Comparison of ENCODE assay signal across 8 cellular contexts in genomic region chr1:228455715-228456114, GRCh38. TPM values are rescaled to one million over a fixed set of nuclear protein-coding genes. Genes with fewer than 3 reads are reported as not detected.
A peak's percentile ranks its signal among the peaks of the same experiment; 100 is the strongest.
DNase-seq lines count a peak whose midpoint lies in the region; ATAC-seq and TF ChIP-seq lines count a peak whose summit lies in the region.

No MANE protein-coding gene starts in this region.

- H3K9ac ChIP-seq in iPS-20b (ENCODE audit: low read depth, low read length): peak overlapping the region; percentile 92; the same call in 1 of the 2 replicates

- peaks cover 5% of the 10 kb centered on the region; the same call in 2 of the 3 replicates for H3K36me3 Mint-ChIP-seq in GM23338 (ENCODE audit: low read depth)
- peaks cover 16% of the 10 kb centered on the region for H3K36me3 Mint-ChIP-seq in activated CD8-positive, alpha-beta T cell treated with anti-CD3 and anti-CD28 coated beads, Interleukin-2, amount 10 ng/mL, durations not matched to agents 7 days and 5 days (ENCODE audit: low read depth)

- H3K4me1 Mint-ChIP-seq in GM23338: peaks cover 11% of the 10 kb centered on the region
- peaks cover 36% of the 10 kb centered on the region for H3K4me1 Mint-ChIP-seq in activated CD8-positive, alpha-beta T cell treated with anti-CD3 and anti-CD28 coated beads, Interleukin-2, amount 10 ng/mL, durations not matched to agents 7 days and 5 days (ENCODE audit: low read depth)

- TF ChIP-seq CTCF in GM23338 (conservative IDR thresholded peaks at IDR 0.05; ENCODE audit: low read depth in 2 of 2): peak; percentile 34 to 41; a peak in 3 of 4 replicates

- CTCF ChIA-PET in activated CD8-positive, alpha-beta T cell treated with anti-CD3 and anti-CD28 coated beads, Interleukin-2, amount 10 ng/mL, durations not matched to agents 7 days and 5 days (lab: Charles Lee): interaction anchor here (1.0 to 12.6 kb wide), 8 partner anchors 15 to 325 kb away, joined by 3 to 123 read pairs (median 4); no protein-coding TSS in a partner anchor

- ATAC-seq in GM23338 (no peak), HG02970 (IDR thresholded peaks at IDR 0.05; ENCODE audit: low FRiP score, unreplicated experiment) (no peak), sciatic nerve (no peak)
- ATAC-seq in activated CD8-positive, alpha-beta T cell treated with anti-CD3 and anti-CD28 coated beads, Interleukin-2, amount 10 ng/mL, durations not matched to agents 7 days and 5 days: no peak

- no peaks in the 10 kb centered on the region for H3K9me2 ChIP-seq in GM23338 (ENCODE audit: insufficient read depth)

- H4K20me1 ChIP-seq in GM23338 (replicated peaks; ENCODE audit: insufficient read depth): peaks cover 20% of the 10 kb centered on the region

- H3F3A ChIP-seq in GM23338 (replicated peaks; ENCODE audit: low read depth): 0 out of 2 replicates have a peak, but pooled peaks cover 4% of the 10 kb centered on the region

- DNase-seq in DMS53 (lab: John Stamatoyannopoulos, UW): peak; percentile 19
- DNase-seq in DMS53 treated with DMSO at 0.1 percent for 48 hours (lab: John Stamatoyannopoulos, UW; ENCODE audit: unreplicated experiment): no peak
- no peak for DNase-seq in GM23338 (ENCODE audit: low spot score)
- DNase-seq in activated CD8-positive, alpha-beta T cell treated with anti-CD3 and anti-CD28 coated beads, Interleukin-2, amount 10 ng/mL, durations not matched to agents 7 days and 5 days: no peak
- no peak for DNase-seq in sciatic nerve (ENCODE audit: low spot score)
- DNase-seq in NCI-H1417 (lab: John Stamatoyannopoulos, UW): no peak

- H3K9me3 Mint-ChIP-seq in GM23338: peaks cover 2% of the 10 kb centered on the region; the same call in 1 of the 3 replicates
- H3K9me3 Mint-ChIP-seq in activated CD8-positive, alpha-beta T cell treated with anti-CD3 and anti-CD28 coated beads, Interleukin-2, amount 10 ng/mL, durations not matched to agents 7 days and 5 days (ENCODE audit: insufficient read depth): no peaks in the 10 kb centered on the region

- H3K27ac Mint-ChIP-seq in GM23338: no peak overlapping the region
- no peak overlapping the region for H3K27ac Mint-ChIP-seq in activated CD8-positive, alpha-beta T cell treated with anti-CD3 and anti-CD28 coated beads, Interleukin-2, amount 10 ng/mL, durations not matched to agents 7 days and 5 days

- intact Hi-C loops in sciatic nerve (cut with DNase I): no loop called here

- H3K27me3 ChIP-seq in GM23338 (ENCODE audit: insufficient read depth) (peaks cover 15% of the 10 kb centered on the region; the same call in 1 of the 2 replicates), iPS-20b (ENCODE audit: insufficient read depth, low read length) (no peaks in the 10 kb centered on the region)

- peak overlapping the region; percentile 61 for H3K4me3 ChIP-seq in GM23338
- H3K4me3 ChIP-seq in iPS-20b (ENCODE audit: low read length): peak overlapping the region; percentile 89

- peaks cover 19% of the 10 kb centered on the region for H3K79me2 ChIP-seq in GM23338 (replicated peaks; ENCODE audit: insufficient read depth)

- peak overlapping the region; percentile 68 for H3K4me3 Mint-ChIP-seq in GM23338
- peak overlapping the region; percentile 66 for H3K4me3 Mint-ChIP-seq in activated CD8-positive, alpha-beta T cell treated with anti-CD3 and anti-CD28 coated beads, Interleukin-2, amount 10 ng/mL, durations not matched to agents 7 days and 5 days

- H3K36me3 ChIP-seq in GM23338 (ENCODE audit: insufficient read depth) (no peaks in the 10 kb centered on the region), iPS-20b (ENCODE audit: insufficient read depth, low read depth, low read length) (peaks cover 5% of the 10 kb centered on the region; the same call in 1 of the 2 replicates)

- peaks cover 37% of the 10 kb centered on the region for H3K27me3 Mint-ChIP-seq in GM23338 (ENCODE audit: insufficient read depth, low read depth, poor library complexity)
- no peaks in the 10 kb centered on the region for H3K27me3 Mint-ChIP-seq in activated CD8-positive, alpha-beta T cell treated with anti-CD3 and anti-CD28 coated beads, Interleukin-2, amount 10 ng/mL, durations not matched to agents 7 days and 5 days (ENCODE audit: low read depth)

- POLR2A ChIA-PET in activated CD8-positive, alpha-beta T cell treated with anti-CD3 and anti-CD28 coated beads, Interleukin-2, amount 10 ng/mL, durations not matched to agents 7 days and 5 days (lab: Charles Lee): interaction anchor here (0.9 to 5.0 kb wide), 5 partner anchors 9 to 346 kb away, joined by 3 to 60 read pairs (median 4); partner anchors contain the start of genes MRPL55 and TRIM11

- no peak overlapping the region for H2AFZ ChIP-seq in GM23338

- H3K9me3 ChIP-seq in iPS-20b (ENCODE audit: insufficient read depth, low read depth, low read length): no peaks in the 10 kb centered on the region

- H3K4me1 ChIP-seq in GM23338 (ENCODE audit: insufficient read depth) (peaks cover 7% of the 10 kb centered on the region; the same call in 1 of the 2 replicates), iPS-20b (ENCODE audit: insufficient read depth, low read length) (peaks cover 3% of the 10 kb centered on the region; the same call in 1 of the 2 replicates)

- peak overlapping the region; percentile 89 for H3K4me2 ChIP-seq in GM23338

- H3K27ac ChIP-seq in GM23338 (ENCODE audit: low read depth): no peak overlapping the region
- no peak overlapping the region for H3K27ac ChIP-seq in iPS-20b (ENCODE audit: low read length)

TF ChIP-seq in GM23338, 12 proteins besides CTCF, POLR2A, EP300 and RAD21 (continues in another document):
- TF ChIP-seq ZNF114 (CRISPR knock-in tag; IDR thresholded peaks at IDR 0.05): no peak
- TF ChIP-seq, protein P1, sequence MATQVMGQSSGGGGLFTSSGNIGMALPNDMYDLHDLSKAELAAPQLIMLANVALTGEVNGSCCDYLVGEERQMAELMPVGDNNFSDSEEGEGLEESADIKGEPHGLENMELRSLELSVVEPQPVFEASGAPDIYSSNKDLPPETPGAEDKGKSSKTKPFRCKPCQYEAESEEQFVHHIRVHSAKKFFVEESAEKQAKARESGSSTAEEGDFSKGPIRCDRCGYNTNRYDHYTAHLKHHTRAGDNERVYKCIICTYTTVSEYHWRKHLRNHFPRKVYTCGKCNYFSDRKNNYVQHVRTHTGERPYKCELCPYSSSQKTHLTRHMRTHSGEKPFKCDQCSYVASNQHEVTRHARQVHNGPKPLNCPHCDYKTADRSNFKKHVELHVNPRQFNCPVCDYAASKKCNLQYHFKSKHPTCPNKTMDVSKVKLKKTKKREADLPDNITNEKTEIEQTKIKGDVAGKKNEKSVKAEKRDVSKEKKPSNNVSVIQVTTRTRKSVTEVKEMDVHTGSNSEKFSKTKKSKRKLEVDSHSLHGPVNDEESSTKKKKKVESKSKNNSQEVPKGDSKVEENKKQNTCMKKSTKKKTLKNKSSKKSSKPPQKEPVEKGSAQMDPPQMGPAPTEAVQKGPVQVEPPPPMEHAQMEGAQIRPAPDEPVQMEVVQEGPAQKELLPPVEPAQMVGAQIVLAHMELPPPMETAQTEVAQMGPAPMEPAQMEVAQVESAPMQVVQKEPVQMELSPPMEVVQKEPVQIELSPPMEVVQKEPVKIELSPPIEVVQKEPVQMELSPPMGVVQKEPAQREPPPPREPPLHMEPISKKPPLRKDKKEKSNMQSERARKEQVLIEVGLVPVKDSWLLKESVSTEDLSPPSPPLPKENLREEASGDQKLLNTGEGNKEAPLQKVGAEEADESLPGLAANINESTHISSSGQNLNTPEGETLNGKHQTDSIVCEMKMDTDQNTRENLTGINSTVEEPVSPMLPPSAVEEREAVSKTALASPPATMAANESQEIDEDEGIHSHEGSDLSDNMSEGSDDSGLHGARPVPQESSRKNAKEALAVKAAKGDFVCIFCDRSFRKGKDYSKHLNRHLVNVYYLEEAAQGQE (IDR thresholded peaks at IDR 0.05; ENCODE audit: unreplicated experiment): no peak
- no peak for TF ChIP-seq CREB1 (CRISPR knock-in tag; IDR thresholded peaks at IDR 0.05; ENCODE audit: low read depth)
- no peak for TF ChIP-seq JUNB (IDR thresholded peaks at IDR 0.05; ENCODE audit: unreplicated experiment)
- no peak for TF ChIP-seq ZNF331 (CRISPR knock-in tag; IDR thresholded peaks at IDR 0.05; ENCODE audit: low read depth)
- TF ChIP-seq, protein P2, sequence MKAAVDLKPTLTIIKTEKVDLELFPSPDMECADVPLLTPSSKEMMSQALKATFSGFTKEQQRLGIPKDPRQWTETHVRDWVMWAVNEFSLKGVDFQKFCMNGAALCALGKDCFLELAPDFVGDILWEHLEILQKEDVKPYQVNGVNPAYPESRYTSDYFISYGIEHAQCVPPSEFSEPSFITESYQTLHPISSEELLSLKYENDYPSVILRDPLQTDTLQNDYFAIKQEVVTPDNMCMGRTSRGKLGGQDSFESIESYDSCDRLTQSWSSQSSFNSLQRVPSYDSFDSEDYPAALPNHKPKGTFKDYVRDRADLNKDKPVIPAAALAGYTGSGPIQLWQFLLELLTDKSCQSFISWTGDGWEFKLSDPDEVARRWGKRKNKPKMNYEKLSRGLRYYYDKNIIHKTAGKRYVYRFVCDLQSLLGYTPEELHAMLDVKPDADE (IDR thresholded peaks at IDR 0.05): no peak
- no peak for TF ChIP-seq EZH2phosphoT487 (IDR thresholded peaks at IDR 0.05; ENCODE audit: unreplicated experiment)
- no peak for TF ChIP-seq STAT1 (IDR thresholded peaks at IDR 0.05; ENCODE audit: unreplicated experiment)

RNA-seq across cellular contexts. Expression of gene RNF187, which starts 31.5 kb away (rescaled TPM):
- total RNA-seq in GM23338 (2014; rRNA removed; shearing (Covaris generic)): 55.3 and 59.3 TPM in 2 replicates
- polyA plus RNA-seq in GM23338 (2016; fragmentation: Nextera tagmentation; extraction: Ambion mirVana): 24.8 and 28.7 TPM in 2 replicates
- total RNA-seq in activated CD8-positive, alpha-beta T cell treated with anti-CD3 and anti-CD28 coated beads, Interleukin-2, amount 10 ng/mL, durations not matched to agents 7 days and 5 days: 100 to 1,000 TPM; 129 to 139 TPM
- 96.3 TPM for total RNA-seq in sciatic nerve

RNA-seq across cellular contexts. Expression of gene TRIM17, which starts 39.1 kb away (rescaled TPM):
- 1.1 and 1.4 TPM in 2 replicates for total RNA-seq in GM23338 (2014; rRNA removed; shearing (Covaris generic))
- polyA plus RNA-seq in GM23338 (2016; fragmentation: Nextera tagmentation; extraction: Ambion mirVana): 0.86 and 1.4 TPM in 2 replicates
- 1 to 10 TPM; 2.8 to 4.0 TPM for total RNA-seq in activated CD8-positive, alpha-beta T cell treated with anti-CD3 and anti-CD28 coated beads, Interleukin-2, amount 10 ng/mL, durations not matched to agents 7 days and 5 days
- 1.2 TPM for total RNA-seq in sciatic nerve

RNA-seq across cellular contexts. Expression of gene TRIM11, which starts 49.1 kb away (rescaled TPM):
- total RNA-seq in GM23338 (2014; rRNA removed; shearing (Covaris generic)): 37.2 and 41.2 TPM in 2 replicates
- 16.2 and 17.5 TPM in 2 replicates for polyA plus RNA-seq in GM23338 (2016; fragmentation: Nextera tagmentation; extraction: Ambion mirVana)
- 10 to 100 TPM; 66.5 to 71.9 TPM for total RNA-seq in activated CD8-positive, alpha-beta T cell treated with anti-CD3 and anti-CD28 coated beads, Interleukin-2, amount 10 ng/mL, durations not matched to agents 7 days and 5 days
- total RNA-seq in sciatic nerve: 18.1 TPM
